ENCODE assay signal across 1 cellular context in genomic region chr10:63520463-63521388, GRCh38.
A peak's percentile ranks its signal among the peaks of the same experiment; 100 is the strongest.
TF ChIP-seq lines count a peak whose summit lies in the region.

No MANE protein-coding gene starts in this region.

TF ChIP-seq in HepG2, 621 proteins besides CTCF, POLR2A, EP300 and RAD21 (continued from another document and continues in another):
- TF ChIP-seq ZHX2 (IDR thresholded peaks at IDR 0.05; ENCODE audit: low read depth): no peak
- no peak for TF ChIP-seq ZHX2 (CRISPR knock-in tag; IDR thresholded peaks at IDR 0.05; ENCODE audit: borderline replicate concordance)
- peak; percentile 59 for TF ChIP-seq KDM2A (CRISPR knock-in tag; IDR thresholded peaks at IDR 0.05; ENCODE audit: borderline replicate concordance, low read depth)
- TF ChIP-seq, protein P1, sequence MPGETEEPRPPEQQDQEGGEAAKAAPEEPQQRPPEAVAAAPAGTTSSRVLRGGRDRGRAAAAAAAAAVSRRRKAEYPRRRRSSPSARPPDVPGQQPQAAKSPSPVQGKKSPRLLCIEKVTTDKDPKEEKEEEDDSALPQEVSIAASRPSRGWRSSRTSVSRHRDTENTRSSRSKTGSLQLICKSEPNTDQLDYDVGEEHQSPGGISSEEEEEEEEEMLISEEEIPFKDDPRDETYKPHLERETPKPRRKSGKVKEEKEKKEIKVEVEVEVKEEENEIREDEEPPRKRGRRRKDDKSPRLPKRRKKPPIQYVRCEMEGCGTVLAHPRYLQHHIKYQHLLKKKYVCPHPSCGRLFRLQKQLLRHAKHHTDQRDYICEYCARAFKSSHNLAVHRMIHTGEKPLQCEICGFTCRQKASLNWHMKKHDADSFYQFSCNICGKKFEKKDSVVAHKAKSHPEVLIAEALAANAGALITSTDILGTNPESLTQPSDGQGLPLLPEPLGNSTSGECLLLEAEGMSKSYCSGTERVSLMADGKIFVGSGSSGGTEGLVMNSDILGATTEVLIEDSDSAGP (CRISPR knock-in tag; IDR thresholded peaks at IDR 0.05; ENCODE audit: borderline replicate concordance): peak; percentile 60
- TF ChIP-seq TARDBP (CRISPR knock-in tag; IDR thresholded peaks at IDR 0.05): 0 out of 2 replicates have a peak, but pooled peaks have one; percentile 15
- TF ChIP-seq, protein P2, sequence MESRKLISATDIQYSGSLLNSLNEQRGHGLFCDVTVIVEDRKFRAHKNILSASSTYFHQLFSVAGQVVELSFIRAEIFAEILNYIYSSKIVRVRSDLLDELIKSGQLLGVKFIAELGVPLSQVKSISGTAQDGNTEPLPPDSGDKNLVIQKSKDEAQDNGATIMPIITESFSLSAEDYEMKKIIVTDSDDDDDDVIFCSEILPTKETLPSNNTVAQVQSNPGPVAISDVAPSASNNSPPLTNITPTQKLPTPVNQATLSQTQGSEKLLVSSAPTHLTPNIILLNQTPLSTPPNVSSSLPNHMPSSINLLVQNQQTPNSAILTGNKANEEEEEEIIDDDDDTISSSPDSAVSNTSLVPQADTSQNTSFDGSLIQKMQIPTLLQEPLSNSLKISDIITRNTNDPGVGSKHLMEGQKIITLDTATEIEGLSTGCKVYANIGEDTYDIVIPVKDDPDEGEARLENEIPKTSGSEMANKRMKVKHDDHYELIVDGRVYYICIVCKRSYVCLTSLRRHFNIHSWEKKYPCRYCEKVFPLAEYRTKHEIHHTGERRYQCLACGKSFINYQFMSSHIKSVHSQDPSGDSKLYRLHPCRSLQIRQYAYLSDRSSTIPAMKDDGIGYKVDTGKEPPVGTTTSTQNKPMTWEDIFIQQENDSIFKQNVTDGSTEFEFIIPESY (CRISPR knock-in tag; IDR thresholded peaks at IDR 0.05): peak; percentile 45; the same call in 1 of the 2 replicates
- no peak for TF ChIP-seq HMGA1 (CRISPR knock-in tag; conservative IDR thresholded peaks at IDR 0.05)
- TF ChIP-seq, protein P3, sequence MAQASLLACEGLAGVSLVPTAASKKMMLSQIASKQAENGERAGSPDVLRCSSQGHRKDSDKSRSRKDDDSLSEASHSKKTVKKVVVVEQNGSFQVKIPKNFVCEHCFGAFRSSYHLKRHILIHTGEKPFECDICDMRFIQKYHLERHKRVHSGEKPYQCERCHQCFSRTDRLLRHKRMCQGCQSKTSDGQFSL (CRISPR knock-in tag; IDR thresholded peaks at IDR 0.05): no peak
- TF ChIP-seq ARNT2 (CRISPR knock-in tag; IDR thresholded peaks at IDR 0.05; ENCODE audit: low read depth): 0 out of 2 replicates have a peak, but pooled peaks have one; percentile 51
- TF ChIP-seq TCF7 (IDR thresholded peaks at IDR 0.05; ENCODE audit: low read depth): no peak
- peak; percentile 31 for TF ChIP-seq MIXL1 (CRISPR knock-in tag; IDR thresholded peaks at IDR 0.05)
- 0 out of 2 replicates have a peak, but pooled peaks have one; percentile 46 for TF ChIP-seq ZNF431 (CRISPR knock-in tag; IDR thresholded peaks at IDR 0.05; ENCODE audit: borderline replicate concordance, low read depth)
- TF ChIP-seq ZNF33B (CRISPR knock-in tag; IDR thresholded peaks at IDR 0.05): 0 out of 2 replicates have a peak, but pooled peaks have one; percentile 27
- TF ChIP-seq, protein P4, sequence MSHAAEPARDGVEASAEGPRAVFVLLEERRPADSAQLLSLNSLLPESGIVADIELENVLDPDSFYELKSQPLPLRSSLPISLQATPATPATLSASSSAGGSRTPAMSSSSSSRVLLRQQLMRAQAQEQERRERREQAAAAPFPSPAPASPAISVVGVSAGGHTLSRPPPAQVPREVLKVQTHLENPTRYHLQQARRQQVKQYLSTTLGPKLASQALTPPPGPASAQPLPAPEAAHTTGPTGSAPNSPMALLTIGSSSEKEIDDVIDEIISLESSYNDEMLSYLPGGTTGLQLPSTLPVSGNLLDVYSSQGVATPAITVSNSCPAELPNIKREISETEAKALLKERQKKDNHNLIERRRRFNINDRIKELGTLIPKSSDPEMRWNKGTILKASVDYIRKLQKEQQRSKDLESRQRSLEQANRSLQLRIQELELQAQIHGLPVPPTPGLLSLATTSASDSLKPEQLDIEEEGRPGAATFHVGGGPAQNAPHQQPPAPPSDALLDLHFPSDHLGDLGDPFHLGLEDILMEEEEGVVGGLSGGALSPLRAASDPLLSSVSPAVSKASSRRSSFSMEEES (CRISPR knock-in tag; IDR thresholded peaks at IDR 0.05): 0 out of 2 replicates have a peak, but pooled peaks have one; percentile 57
- TF ChIP-seq PRDM10 (CRISPR knock-in tag; IDR thresholded peaks at IDR 0.05; ENCODE audit: low read depth): no peak
- TF ChIP-seq ZNF687 (CRISPR knock-in tag; IDR thresholded peaks at IDR 0.05): peak; percentile 91
- TF ChIP-seq TOPORS (CRISPR knock-in tag; IDR thresholded peaks at IDR 0.05): 0 out of 2 replicates have a peak, but pooled peaks have one; percentile 1
- peak; percentile 28; the same call in 1 of the 2 replicates for TF ChIP-seq ZSCAN31 (CRISPR knock-in tag; IDR thresholded peaks at IDR 0.05; ENCODE audit: low read depth)
- TF ChIP-seq GZF1 (CRISPR knock-in tag; IDR thresholded peaks at IDR 0.05): no peak
- TF ChIP-seq PAXIP1 (CRISPR knock-in tag; conservative IDR thresholded peaks at IDR 0.05): 0 out of 2 replicates have a peak, but pooled peaks have one; percentile 10
- TF ChIP-seq, protein P5, sequence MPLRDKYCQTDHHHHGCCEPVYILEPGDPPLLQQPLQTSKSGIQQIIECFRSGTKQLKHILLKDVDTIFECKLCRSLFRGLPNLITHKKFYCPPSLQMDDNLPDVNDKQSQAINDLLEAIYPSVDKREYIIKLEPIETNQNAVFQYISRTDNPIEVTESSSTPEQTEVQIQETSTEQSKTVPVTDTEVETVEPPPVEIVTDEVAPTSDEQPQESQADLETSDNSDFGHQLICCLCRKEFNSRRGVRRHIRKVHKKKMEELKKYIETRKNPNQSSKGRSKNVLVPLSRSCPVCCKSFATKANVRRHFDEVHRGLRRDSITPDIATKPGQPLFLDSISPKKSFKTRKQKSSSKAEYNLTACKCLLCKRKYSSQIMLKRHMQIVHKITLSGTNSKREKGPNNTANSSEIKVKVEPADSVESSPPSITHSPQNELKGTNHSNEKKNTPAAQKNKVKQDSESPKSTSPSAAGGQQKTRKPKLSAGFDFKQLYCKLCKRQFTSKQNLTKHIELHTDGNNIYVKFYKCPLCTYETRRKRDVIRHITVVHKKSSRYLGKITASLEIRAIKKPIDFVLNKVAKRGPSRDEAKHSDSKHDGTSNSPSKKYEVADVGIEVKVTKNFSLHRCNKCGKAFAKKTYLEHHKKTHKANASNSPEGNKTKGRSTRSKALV (CRISPR knock-in tag; IDR thresholded peaks at IDR 0.05): peak; percentile 82
- TF ChIP-seq RFX5 (IDR thresholded peaks at IDR 0.05; ENCODE audit: low read depth, low read length): no peak
- TF ChIP-seq CEBPB (IDR thresholded peaks at IDR 0.05; ENCODE audit: borderline replicate concordance, low read depth, low read length): peak; percentile 35; the same call in 1 of the 2 replicates
- 0 out of 2 replicates have a peak, but pooled peaks have one; percentile 20 for TF ChIP-seq ZNF331 (CRISPR knock-in tag; IDR thresholded peaks at IDR 0.05)
- TF ChIP-seq ZNF572 (CRISPR knock-in tag; IDR thresholded peaks at IDR 0.05): no peak
